In the genomic region with DNA sequence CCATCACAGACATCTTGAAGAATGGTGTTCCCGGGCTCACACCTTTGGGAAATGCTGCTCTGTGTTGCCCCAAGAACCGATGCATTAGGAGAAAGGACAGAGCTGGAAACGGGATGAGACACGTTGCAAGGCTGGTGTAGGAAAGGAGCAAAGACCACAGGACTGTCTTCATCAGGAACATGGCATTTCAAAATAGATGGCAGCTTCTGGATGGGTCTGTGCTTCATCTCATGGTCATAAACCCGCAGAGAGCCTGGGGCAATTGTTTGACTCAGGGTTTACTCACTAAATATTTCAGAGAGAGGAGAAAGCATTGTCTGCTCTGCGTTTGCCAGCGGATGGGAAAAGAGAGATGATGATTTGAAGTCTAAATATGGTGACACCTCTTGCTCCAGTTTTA, we compare ENCODE assay signal across 16 cellular contexts.
DNase-seq lines count a peak whose midpoint lies in the region; TF ChIP-seq lines count a peak whose summit lies in the region.
"Had no signal": no experiment of that assay in that cellular context is flagged by ENCODE, and none has a peak within 500 bp of the region (broad histone marks: within the 10 kb centered on the region; RNA-seq: fewer than 3 reads in every experiment).

No MANE protein-coding gene starts in this region.

- H3K36me3 ChIP-seq in breast epithelium (no peaks in the 10 kb centered on the region), SJSA1 (no peaks in the 10 kb centered on the region), transverse colon (no peaks in the 10 kb centered on the region)
- H3K36me3 ChIP-seq: colonic mucosa, spleen had no signal

- no peak overlapping the region for H3K27ac ChIP-seq in breast epithelium
- peak overlapping the region; percentile 39 for H3K27ac ChIP-seq in SJSA1
- peak overlapping the region; percentile 24 to 79 (median 62) for H3K27ac ChIP-seq in transverse colon
- H3K27ac ChIP-seq: colonic mucosa, spleen had no signal

- H3K9me3 Mint-ChIP-seq in MCF 10A (ENCODE audit: unreplicated experiment), result no peaks in the 10 kb centered on the region

- 71 to 76% methylated on average over 2 to 7 of the region's 7 CpGs for WGBS in transverse colon (ENCODE audit: low coverage in 1 of 2), 2 donors

- H3K27ac Mint-ChIP-seq in MCF 10A (ENCODE audit: low read depth, unreplicated experiment), result peak overlapping the region; percentile 8
- H3K27ac Mint-ChIP-seq: activated naive CD8-positive, alpha-beta T cell had no signal

- CTCF ChIA-PET in MCF 10A (lab: Yijun Ruan, JAX), result no interaction called here

- TF ChIP-seq POLR2A in breast epithelium (IDR thresholded peaks at IDR 0.05) (no peak), transverse colon (IDR thresholded peaks at IDR 0.05) (no peak)

- H3K27me3 ChIP-seq in breast epithelium (no peaks in the 10 kb centered on the region), SJSA1 (replicated peaks) (no peaks in the 10 kb centered on the region), transverse colon (no peaks in the 10 kb centered on the region)
- H3K27me3 ChIP-seq: colonic mucosa, spleen had no signal

- H3K4me3 ChIP-seq in breast epithelium (no peak overlapping the region), SJSA1 (no peak overlapping the region), transverse colon (no peak overlapping the region)
- H3K4me3 ChIP-seq: colonic mucosa, spleen had no signal

- TF ChIP-seq CTCF in MCF 10A (IDR thresholded peaks at IDR 0.05; ENCODE audit: unreplicated experiment) (no peak), breast epithelium (IDR thresholded peaks at IDR 0.05) (no peak), transverse colon (IDR thresholded peaks at IDR 0.05) (no peak)

- H3K9me3 ChIP-seq in breast epithelium, result no peaks in the 10 kb centered on the region
- no peaks in the 10 kb centered on the region for H3K9me3 ChIP-seq in SJSA1 (replicated peaks)
- H3K9me3 ChIP-seq in transverse colon, result no peaks in the 10 kb centered on the region
- H3K9me3 ChIP-seq: colonic mucosa, spleen had no signal

- DNase-seq in MCF 10A (ENCODE audit: unreplicated experiment) (peak; percentile 86), breast epithelium (ENCODE audit: low spot score in 2 of 2) (no peak), SJSA1 (ENCODE audit: low read depth in 1 of 2, low spot score in 2 of 2) (peak; percentile 85 to 87), fibroblast of peridontal ligament (ENCODE audit: extremely low read depth) (peak; percentile 78), transverse colon (no peak), anterior cingulate cortex (lab: John Stamatoyannopoulos, UW) (no peak)
- no peak for DNase-seq in activated CD4-positive, CD25-positive, alpha-beta regulatory T cell (lab: John Stamatoyannopoulos, UW)
- DNase-seq in stimulated activated CD4-positive, alpha-beta T cell treated with anti-CD3 and anti-CD28 coated beads, Interleukin-4, amount 100 ng/mL, for 1 hour, result no peak
- DNase-seq: 8988T; activated CD4-positive, CD25-positive, alpha-beta regulatory T cell treated with anti-CD3 and anti-CD28 coated beads, Interleukin-2, amount 50 U/mL, for 72 hours; colonic mucosa; NCI-H1048; nucleus accumbens; spleen; T-helper 1 cell had no signal

- POLR2A ChIA-PET in MCF 10A (lab: Yijun Ruan, JAX), result interaction anchor here (0.5 to 1.1 kb wide), 3 partner anchors 11 to 105 kb away, joined by 3 to 5 read pairs (median 3); no protein-coding TSS in a partner anchor

- H3K27me3 Mint-ChIP-seq in MCF 10A (ENCODE audit: insufficient read depth, unreplicated experiment), result no peaks in the 10 kb centered on the region
- H3K27me3 Mint-ChIP-seq: activated naive CD8-positive, alpha-beta T cell had no signal

- in situ Hi-C loops in transverse colon (cut with MboI; ENCODE audit: low pct_ligation_motif_present in 1 of 4, low pct_unique_long_range_greater_than_20kb in 1 of 4, low sequenced_read_pairs in 3 of 4), result no loop called here

- no peak overlapping the region for H3K4me3 Mint-ChIP-seq in MCF 10A (ENCODE audit: unreplicated experiment)
- H3K4me3 Mint-ChIP-seq: activated naive CD8-positive, alpha-beta T cell had no signal

- H3K36me3 Mint-ChIP-seq in MCF 10A (ENCODE audit: insufficient read depth, unreplicated experiment), result no peaks in the 10 kb centered on the region
- H3K36me3 Mint-ChIP-seq: activated naive CD8-positive, alpha-beta T cell had no signal

- no peaks in the 10 kb centered on the region for H3K4me1 ChIP-seq in breast epithelium
- H3K4me1 ChIP-seq in SJSA1 (replicated peaks), result peaks cover 30% of the 10 kb centered on the region
- H3K4me1 ChIP-seq in transverse colon, result peaks cover 0 to 3% (median 0%) of the 10 kb centered on the region in 4 donors
- H3K4me1 ChIP-seq: colonic mucosa, spleen had no signal

- no TSS peak for BruUV-seq in MCF 10A (replicated peaks; lab: Mats Ljungman, UMichigan)

- peaks cover 10% of the 10 kb centered on the region for H3K4me1 Mint-ChIP-seq in MCF 10A (ENCODE audit: insufficient read depth, unreplicated experiment)

- intact Hi-C loops in MCF 10A (cut with micrococcal nuclease) (no loop called here), breast epithelium (cut with DNase I; ENCODE audit: low total_unique reads) (no loop called here), transverse colon (cut with DNase I; ENCODE audit: low total_unique reads) (no loop called here)

- TF ChIP-seq EP300 in transverse colon (IDR thresholded peaks at IDR 0.05; ENCODE audit: low read depth), result peak; percentile 64

Comparison
In these comparisons a context has a peak if more than half of its experiments do, and no peak if none do; other contexts are left out.
1. DNase-seq: peak in MCF 10A (single experiment), SJSA1 (2 of 2) and fibroblast of peridontal ligament (single experiment); none in breast epithelium (0 of 2), transverse colon (single experiment), activated CD4-positive, CD25-positive, alpha-beta regulatory T cell (0 of 4), stimulated activated CD4-positive, alpha-beta T cell treated with anti-CD3 and anti-CD28 coated beads, Interleukin-4, amount 100 ng/mL, for 1 hour (single experiment) and anterior cingulate cortex (0 of 58).
2. H3K27ac ChIP-seq: peak in SJSA1 (single experiment) and transverse colon (4 of 4); none in breast epithelium (0 of 2).